Comparison of ENCODE assay signal across 18 cellular contexts in the genomic region with DNA sequence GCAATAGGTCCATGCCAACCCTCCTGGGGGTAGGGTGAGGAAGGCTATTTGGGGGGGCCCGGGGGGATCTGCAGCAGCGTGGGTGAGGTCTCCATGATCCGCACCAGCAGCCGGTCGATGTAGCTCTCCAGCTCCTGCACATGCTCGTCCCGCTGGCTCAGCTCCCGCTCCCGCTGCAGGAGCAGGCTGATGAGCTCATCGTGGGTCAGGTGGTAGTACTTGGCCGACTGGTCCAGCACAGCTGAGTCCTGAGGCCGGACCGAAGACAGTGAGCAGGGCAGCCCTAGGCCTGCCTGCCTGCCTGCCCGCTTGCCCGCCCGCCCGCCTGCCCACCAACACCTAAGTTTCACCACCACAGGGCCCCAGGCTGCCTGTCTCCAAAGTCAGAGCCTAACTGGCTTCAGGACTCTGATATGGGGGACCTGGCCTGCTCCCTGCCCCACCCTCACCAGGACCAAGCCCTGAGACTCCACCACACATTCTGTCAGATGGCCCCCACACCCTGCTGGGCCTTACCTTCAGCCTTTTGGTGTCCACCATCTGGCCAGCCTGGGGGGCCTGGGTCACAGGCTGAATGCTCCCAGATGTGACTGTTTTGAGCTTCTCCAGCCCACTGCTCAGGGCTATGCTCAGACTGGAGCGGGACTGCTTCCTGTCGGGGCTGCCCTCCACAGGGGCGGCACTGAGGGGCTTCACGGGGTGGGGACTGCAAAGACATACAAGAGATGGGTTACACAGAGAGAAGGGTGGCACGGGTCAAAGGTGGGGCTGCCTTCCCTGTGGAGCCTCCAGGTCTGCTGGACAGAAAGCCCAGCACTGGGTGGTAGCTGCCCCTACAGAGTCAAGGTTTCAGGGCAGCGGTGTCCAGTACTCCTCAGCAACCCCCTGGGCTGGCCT. TPM values are rescaled to one million over a fixed set of nuclear protein-coding genes. Genes with fewer than 3 reads are reported as not detected.
DNase-seq lines count a peak whose midpoint lies in the region; ATAC-seq and TF ChIP-seq lines count a peak whose summit lies in the region.
"Had no signal": no experiment of that assay in that cellular context is flagged by ENCODE, and none has a peak within 500 bp of the region (broad histone marks: within the 10 kb centered on the region; RNA-seq: fewer than 3 reads in every experiment).

No MANE protein-coding gene starts in this region.

- dilution Hi-C loops in mammary epithelial cell (cut with HindIII; ENCODE audit: low sequenced_read_pairs), result no loop called here

- H3K4me3 Mint-ChIP-seq in MCF 10A (ENCODE audit: unreplicated experiment), result no peak overlapping the region
- H3K4me3 Mint-ChIP-seq: activated CD4-positive, alpha-beta T cell treated with anti-CD3 and anti-CD28 coated beads, Interleukin-2, amount 10 ng/mL, durations not matched to agents 7 days and 5 days; activated T-cell treated with anti-CD3 and anti-CD28 coated beads, Interleukin-2, amount 50 U/mL, for 72 hours; GM23338; stimulated activated memory B cell treated with anti-CD40 and anti-IgM and Interleukin-4, amounts not matched to agents 10 μg/mL and 1 μg/mL and 100 μg/mL, for 72 hours had no signal

- WGBS in mammary epithelial cell (ENCODE audit: low coverage, missing lambda C conversion rate), result 96% methylated on average over 5 of the region's 23 CpGs
- WGBS in tibial nerve, 2 donors, result 67 to 82% methylated on average over 10 to 14 of the region's 23 CpGs

- no peak overlapping the region for H3K9ac ChIP-seq in mammary epithelial cell (ENCODE audit: insufficient read depth, low read length)

- no peak overlapping the region for H2AFZ ChIP-seq in mammary epithelial cell (ENCODE audit: low read depth, low read length)
- H2AFZ ChIP-seq: GM23338 had no signal

- TF ChIP-seq CTCF in mammary epithelial cell (conservative IDR thresholded peaks at IDR 0.05 in 1 of 2, IDR thresholded peaks at IDR 0.05 in 1 of 2; ENCODE audit: extremely low read depth in 1 of 2, insufficient read depth in 1 of 2, low read depth in 1 of 2, low read length in 2 of 2), result no peak
- TF ChIP-seq CTCF in MCF 10A (IDR thresholded peaks at IDR 0.05; ENCODE audit: unreplicated experiment), result no peak
- no peak for TF ChIP-seq CTCF in tibial nerve (IDR thresholded peaks at IDR 0.05)
- no peak for TF ChIP-seq CTCF in BE2C (IDR thresholded peaks at IDR 0.05; ENCODE audit: low read depth, low read length)

- TF ChIP-seq POLR2A in tibial nerve (IDR thresholded peaks at IDR 0.05), result no peak

- POLR2A ChIA-PET in MCF 10A (lab: Yijun Ruan, JAX), result no interaction called here

- intact Hi-C loops in mammary epithelial cell (cut with micrococcal nuclease) (no loop called here), MCF 10A (cut with micrococcal nuclease) (no loop called here)

- no peak overlapping the region for H3K27ac Mint-ChIP-seq in MCF 10A (ENCODE audit: low read depth, unreplicated experiment)
- H3K27ac Mint-ChIP-seq: activated CD4-positive, alpha-beta T cell treated with anti-CD3 and anti-CD28 coated beads, Interleukin-2, amount 10 ng/mL, durations not matched to agents 7 days and 5 days; activated T-cell treated with anti-CD3 and anti-CD28 coated beads, Interleukin-2, amount 50 U/mL, for 72 hours; GM23338; stimulated activated memory B cell treated with anti-CD40 and anti-IgM and Interleukin-4, amounts not matched to agents 10 μg/mL and 1 μg/mL and 100 μg/mL, for 72 hours had no signal

- ATAC-seq in esophagus mucosa, result peak; percentile 36
- ATAC-seq: A549; activated T-cell treated with anti-CD3 and anti-CD28 coated beads, Interleukin-2, amount 50 U/mL, for 72 hours; GM23338; mucosa of descending colon; stimulated activated memory B cell treated with anti-CD40 and anti-IgM and Interleukin-4, amounts not matched to agents 10 μg/mL and 1 μg/mL and 100 μg/mL, for 72 hours had no signal

- H3K27me3 Mint-ChIP-seq in MCF 10A (ENCODE audit: insufficient read depth, unreplicated experiment), result no peaks in the 10 kb centered on the region
- H3K27me3 Mint-ChIP-seq: activated CD4-positive, alpha-beta T cell treated with anti-CD3 and anti-CD28 coated beads, Interleukin-2, amount 10 ng/mL, durations not matched to agents 7 days and 5 days; stimulated activated memory B cell treated with anti-CD40 and anti-IgM and Interleukin-4, amounts not matched to agents 10 μg/mL and 1 μg/mL and 100 μg/mL, for 72 hours had no signal

- BruUV-seq in mammary epithelial cell (replicated peaks; lab: Mats Ljungman, UMichigan) (no TSS peak), MCF 10A (replicated peaks; lab: Mats Ljungman, UMichigan) (no TSS peak)

- H3K27me3 ChIP-seq in mammary epithelial cell (ENCODE audit: insufficient read depth, low read length) (no peaks in the 10 kb centered on the region), tibial nerve (no peaks in the 10 kb centered on the region), BE2C (no peaks in the 10 kb centered on the region)
- H3K27me3 ChIP-seq: vagina had no signal

- in situ Hi-C loops in mammary epithelial cell (cut with MboI; ENCODE audit: low sequenced_read_pairs in 2 of 2), result no loop called here

- H3K4me1 Mint-ChIP-seq in MCF 10A (ENCODE audit: insufficient read depth, unreplicated experiment), result peaks cover 7% of the 10 kb centered on the region

- DNase-seq in mammary epithelial cell (peak; percentile 33), MCF 10A (ENCODE audit: unreplicated experiment) (no peak), myocyte (ENCODE audit: low read depth) (peak; percentile 82), tibial nerve (ENCODE audit: low spot score in 2 of 2) (peak; percentile 47 to 54), BE2C (no peak), GOT3 (lab: John Stamatoyannopoulos, UW) (no peak), OCI-M1 (lab: John Stamatoyannopoulos, UW) (no peak)
- DNase-seq: activated CD4-positive, alpha-beta T cell treated with anti-CD3 and anti-CD28 coated beads, Interleukin-2, amount 10 ng/mL, durations not matched to agents 7 days and 5 days; activated T-cell treated with anti-CD3 and anti-CD28 coated beads, Interleukin-2, amount 50 U/mL, for 72 hours; mucosa of descending colon; NCI-H1105; stimulated activated CD4-positive, alpha-beta T cell treated with anti-CD3 and anti-CD28 coated beads, Interleukin-4, amount 100 ng/mL, for 4 hours; T-helper 9 cell had no signal

- no peak overlapping the region for H3K27ac ChIP-seq in mammary epithelial cell (ENCODE audit: insufficient read depth, low read depth, low read length)
- H3K27ac ChIP-seq in tibial nerve, result peak overlapping the region in 1 of 4 donors; percentile 42
- H3K27ac ChIP-seq: A549, vagina had no signal

- peaks cover 13% of the 10 kb centered on the region for H3K79me2 ChIP-seq in mammary epithelial cell (ENCODE audit: insufficient read depth, low read length)

- H3K4me1 ChIP-seq in mammary epithelial cell (ENCODE audit: insufficient read depth, low read length), result peaks cover 8% of the 10 kb centered on the region
- peaks cover 0 to 26% (median 3%) of the 10 kb centered on the region in 4 donors for H3K4me1 ChIP-seq in tibial nerve
- no peaks in the 10 kb centered on the region for H3K4me1 ChIP-seq in BE2C

- no peaks in the 10 kb centered on the region for H4K20me1 ChIP-seq in mammary epithelial cell (ENCODE audit: insufficient read depth, low read length)

- no peak for TF ChIP-seq EP300 in tibial nerve (IDR thresholded peaks at IDR 0.05)

- H3K4me3 ChIP-seq in mammary epithelial cell (replicated peaks in 1 of 3; ENCODE audit: insufficient read depth in 1 of 3, low read depth in 2 of 3, low read length in 3 of 3) (no peak overlapping the region), tibial nerve (no peak overlapping the region), BE2C (ENCODE audit: low read depth, low read length) (no peak overlapping the region)
- H3K4me3 ChIP-seq: A549, GM23338, mucosa of descending colon, vagina had no signal

- no peak overlapping the region for H3K4me2 ChIP-seq in mammary epithelial cell (ENCODE audit: insufficient read depth, low read depth, low read length)
- H3K4me2 ChIP-seq: A549, GM23338 had no signal

- H3K36me3 ChIP-seq in mammary epithelial cell (ENCODE audit: insufficient read depth, low read length) (peaks cover 1% of the 10 kb centered on the region), tibial nerve (peaks cover 0 to 39% (median 0%) of the 10 kb centered on the region in 3 donors), BE2C (no peaks in the 10 kb centered on the region)

- H3K9me3 Mint-ChIP-seq in MCF 10A (ENCODE audit: unreplicated experiment), result no peaks in the 10 kb centered on the region
- H3K9me3 Mint-ChIP-seq: activated CD4-positive, alpha-beta T cell treated with anti-CD3 and anti-CD28 coated beads, Interleukin-2, amount 10 ng/mL, durations not matched to agents 7 days and 5 days; activated T-cell treated with anti-CD3 and anti-CD28 coated beads, Interleukin-2, amount 50 U/mL, for 72 hours; GM23338; stimulated activated memory B cell treated with anti-CD40 and anti-IgM and Interleukin-4, amounts not matched to agents 10 μg/mL and 1 μg/mL and 100 μg/mL, for 72 hours had no signal

- H3K36me3 Mint-ChIP-seq in MCF 10A (ENCODE audit: insufficient read depth, unreplicated experiment), result peaks cover 33% of the 10 kb centered on the region
- H3K36me3 Mint-ChIP-seq: stimulated activated memory B cell treated with anti-CD40 and anti-IgM and Interleukin-4, amounts not matched to agents 10 μg/mL and 1 μg/mL and 100 μg/mL, for 72 hours had no signal

- H3K9me3 ChIP-seq in mammary epithelial cell (replicated peaks; ENCODE audit: insufficient read depth, low read length) (no peaks in the 10 kb centered on the region), tibial nerve (no peaks in the 10 kb centered on the region), BE2C (no peaks in the 10 kb centered on the region)
- H3K9me3 ChIP-seq: A549, mucosa of descending colon, vagina had no signal

- CTCF ChIA-PET in mammary epithelial cell (lab: Charles Lee; ENCODE audit: low non-redundant PET) (no interaction called here), MCF 10A (lab: Yijun Ruan, JAX) (interaction anchor here (1.0 to 3.6 kb wide), 3 partner anchors 10 to 86 kb away, joined by 3 to 31 read pairs (median 6); no protein-coding TSS in a partner anchor)

RNA-seq across cellular contexts. Expression of gene SFXN5, which starts 4.2 kb away (rescaled TPM):
- total RNA-seq in mammary epithelial cell, result 10 to 100 TPM; 12.0 to 16.8 TPM
- 9.2 TPM for polyA plus RNA-seq in mammary epithelial cell
- 14.9 TPM for polyA minus RNA-seq in mammary epithelial cell
- 6.0 and 8.0 TPM in 2 replicates for total RNA-seq in MCF 10A (2022)
- 12.2 TPM for total RNA-seq in esophagus mucosa
- 8.0 and 9.5 TPM in 2 replicates for total RNA-seq in myocyte
- 8.8 TPM for polyA plus RNA-seq in myocyte (2012)
- total RNA-seq in tibial nerve, result 10 to 100 TPM; 13.8 to 58.1 (median 21.7) TPM
- 5.6 TPM for polyA plus RNA-seq in BE2C (2012; ENCODE audit: insufficient read depth, insufficient read length, low read depth)

RNA-seq across cellular contexts. Expression of gene RAB11FIP5, which starts 37.0 kb away (rescaled TPM):
- total RNA-seq in mammary epithelial cell (10 to 100 TPM; 36.0 to 39.7 TPM), MCF 10A (2022) (35.6 and 36.9 TPM in 2 replicates), esophagus mucosa (10.4 TPM), myocyte (87.2 and 111 TPM in 2 replicates), tibial nerve (10 to 100 TPM; 35.7 to 40.4 (median 39.4) TPM)
- 24.8 TPM for polyA plus RNA-seq in mammary epithelial cell
- 71.9 TPM for polyA minus RNA-seq in mammary epithelial cell
- polyA plus RNA-seq in myocyte (2012), result 68.6 TPM
- polyA plus RNA-seq in BE2C (2012; ENCODE audit: insufficient read depth, insufficient read length, low read depth), result 7.8 TPM

Comparison
In these comparisons a context has a peak if more than half of its experiments do, and no peak if none do; other contexts are left out.
1. DNase-seq: peak in mammary epithelial cell (single experiment), myocyte (single experiment) and tibial nerve (2 of 2); none in MCF 10A (single experiment), BE2C (single experiment), GOT3 (single experiment) and OCI-M1 (single experiment).